ENCODE assay signal across 8 cellular contexts in genomic region chr15:43776101-43776717, GRCh38. TPM values are rescaled to one million over a fixed set of nuclear protein-coding genes. Genes with fewer than 3 reads are reported as not detected.
A peak's percentile ranks its signal among the peaks of the same experiment; 100 is the strongest.
DNase-seq lines count a peak whose midpoint lies in the region; ATAC-seq, FAIRE-seq and TF ChIP-seq lines count a peak whose summit lies in the region.

No MANE protein-coding gene starts in this region.

- BruUV-seq in endothelial cell of umbilical vein (replicated peaks; lab: Mats Ljungman, UMichigan) = no TSS peak

- POLR2A ChIA-PET in endothelial cell of umbilical vein (lab: Charles Lee) = interaction anchor here (1.5 kb wide), 1 partner anchor 24 kb away, joined by 4 read pairs; the partner anchor contains the start of gene HYPK

- H3K27ac ChIP-seq in SU-DHL-6 (ENCODE audit: low read depth, low read length) (peak overlapping the region; percentile 98), endothelial cell of umbilical vein (ENCODE audit: insufficient read depth, low read depth, low read length) (no peak overlapping the region), neural cell (ENCODE audit: low read length) (no peak overlapping the region)

- H3K27me3 ChIP-seq in BE2C (no peaks in the 10 kb centered on the region), SU-DHL-6 (ENCODE audit: low read length) (no peaks in the 10 kb centered on the region), endothelial cell of umbilical vein (ENCODE audit: control insufficient read depth in 2 of 2, insufficient read depth in 2 of 2, low read length in 2 of 2) (no peaks in the 10 kb centered on the region), neural cell (ENCODE audit: insufficient read depth, low read depth, low read length) (peaks cover 18% of the 10 kb centered on the region)

- TF ChIP-seq RAD21 in neural cell (conservative IDR thresholded peaks at IDR 0.05) = no peak

- FAIRE-seq in endothelial cell of umbilical vein (lab: Jason Lieb, UNC) = no peak

- DNase-seq in BE2C (peak; percentile 35), endothelial cell of umbilical vein (ENCODE audit: low read depth, low spot score) (no peak), SIG-M5 (lab: John Stamatoyannopoulos, UW) (no peak), HPDE6-E6E7 (ENCODE audit: extremely low spot score) (no peak)

- H3K79me2 ChIP-seq in SU-DHL-6 (ENCODE audit: insufficient read depth, low read length) (peaks cover 27% of the 10 kb centered on the region), endothelial cell of umbilical vein (ENCODE audit: control insufficient read depth, insufficient read depth, low read length) (no peaks in the 10 kb centered on the region), neural cell (replicated peaks; ENCODE audit: insufficient read depth, low read length) (no peaks in the 10 kb centered on the region)

- ATAC-seq in GM18873 (IDR thresholded peaks at IDR 0.05; ENCODE audit: low FRiP score, unreplicated experiment) (peak; percentile 67), HG03060 (IDR thresholded peaks at IDR 0.05; ENCODE audit: low read depth, unreplicated experiment) (peak; percentile 44)

- dilution Hi-C loops in endothelial cell of umbilical vein (cut with MboI; ENCODE audit: extremely low pct_ligation_motif_present, low sequenced_read_pairs) = no loop called here

- H3K36me3 ChIP-seq in BE2C (peaks cover 24% of the 10 kb centered on the region), SU-DHL-6 (ENCODE audit: low read length) (peaks cover 35% of the 10 kb centered on the region), endothelial cell of umbilical vein (ENCODE audit: control insufficient read depth in 2 of 2, extremely low read depth in 1 of 2, insufficient read depth in 2 of 2, low read length in 2 of 2) (peaks cover 16 to 19% of the 10 kb centered on the region in 2 experiments), neural cell (ENCODE audit: insufficient read depth, low read length) (no peaks in the 10 kb centered on the region)

- H3K4me2 ChIP-seq in SU-DHL-6 (ENCODE audit: low read depth, low read length, poor library complexity, severe bottlenecking) = peak overlapping the region; percentile 100
- H3K4me2 ChIP-seq in endothelial cell of umbilical vein (ENCODE audit: insufficient read depth, low read length) = peak overlapping the region; percentile 0
- no peak overlapping the region for H3K4me2 ChIP-seq in neural cell (ENCODE audit: low read length)

- no peaks in the 10 kb centered on the region for H3K9me1 ChIP-seq in endothelial cell of umbilical vein (replicated peaks; ENCODE audit: control insufficient read depth, extremely low read depth, insufficient read depth, low read length)

- intact Hi-C loops in endothelial cell of umbilical vein (cut with micrococcal nuclease) = no loop called here

- H3K9me2 ChIP-seq in SU-DHL-6 (replicated peaks; ENCODE audit: insufficient read depth, low read length) (no peaks in the 10 kb centered on the region), neural cell (ENCODE audit: insufficient read depth, low read length) (no peaks in the 10 kb centered on the region)

- no peak for TF ChIP-seq EP300 in neural cell (conservative IDR thresholded peaks at IDR 0.05; ENCODE audit: poor library complexity, severe bottlenecking)

- H3K4me1 ChIP-seq in BE2C (0 out of 2 replicates have a peak, but pooled peaks cover 3% of the 10 kb centered on the region), endothelial cell of umbilical vein (ENCODE audit: control insufficient read depth, extremely low read depth, insufficient read depth, low read length) (peaks cover 3% of the 10 kb centered on the region)

- CTCF ChIA-PET in endothelial cell of umbilical vein (lab: Charles Lee) = interaction anchor here (0.8 to 2.8 kb wide), 8 partner anchors 11 to 265 kb away, joined by 3 to 24 read pairs (median 4); partner anchors contain the start of gene SERF2

- TF ChIP-seq CTCF in BE2C (IDR thresholded peaks at IDR 0.05; ENCODE audit: low read depth, low read length) (no peak), SU-DHL-6 (IDR thresholded peaks at IDR 0.05; ENCODE audit: insufficient read depth, low read length, poor library complexity, severe bottlenecking) (no peak), endothelial cell of umbilical vein (IDR thresholded peaks at IDR 0.05; ENCODE audit: extremely low read depth in 1 of 2, insufficient read depth in 1 of 2, low read depth in 1 of 2, low read length in 2 of 2) (no peak), neural cell (IDR thresholded peaks at IDR 0.05; ENCODE audit: poor library complexity, severe bottlenecking) (no peak)

- H2AFZ ChIP-seq in SU-DHL-6 (ENCODE audit: low read depth, low read length, severe bottlenecking) (no peak overlapping the region), endothelial cell of umbilical vein (ENCODE audit: low read depth, low read length) (peak overlapping the region; percentile 25), neural cell (ENCODE audit: low read depth, low read length) (no peak overlapping the region)

- 0 out of 2 replicates have a peak, but pooled peaks cover 2% of the 10 kb centered on the region for H4K20me1 ChIP-seq in SU-DHL-6 (ENCODE audit: low read depth, low read length)
- no peaks in the 10 kb centered on the region for H4K20me1 ChIP-seq in endothelial cell of umbilical vein (replicated peaks; ENCODE audit: control insufficient read depth, extremely low read depth, insufficient read depth, low read length)
- no peaks in the 10 kb centered on the region for H4K20me1 ChIP-seq in neural cell (ENCODE audit: insufficient read depth)

- H3K4me3 ChIP-seq in BE2C (ENCODE audit: low read depth, low read length) (peak overlapping the region; percentile 72; the same call in 1 of the 2 replicates), SU-DHL-6 (ENCODE audit: insufficient read depth, low read length, poor library complexity, severe bottlenecking) (peak overlapping the region; percentile 76), endothelial cell of umbilical vein (replicated peaks in 1 of 3; ENCODE audit: insufficient read depth in 1 of 3, low read depth in 1 of 3, low read length in 3 of 3) (peak overlapping the region in 2 of 3 experiments; percentile 29 to 56), neural cell (ENCODE audit: low read length) (peak overlapping the region; percentile 57)

- H3K9me3 ChIP-seq in BE2C (no peaks in the 10 kb centered on the region), SU-DHL-6 (ENCODE audit: insufficient read depth, low read length) (no peaks in the 10 kb centered on the region), endothelial cell of umbilical vein (replicated peaks; ENCODE audit: control insufficient read depth, insufficient read depth, low read length) (no peaks in the 10 kb centered on the region), neural cell (ENCODE audit: low read length) (no peaks in the 10 kb centered on the region)

- peaks cover 80% of the 10 kb centered on the region for H3F3A ChIP-seq in SU-DHL-6 (ENCODE audit: insufficient read depth)
- H3F3A ChIP-seq in neural cell (ENCODE audit: insufficient read depth, low read length, poor library complexity, severe bottlenecking) = no peaks in the 10 kb centered on the region

- H3K9ac ChIP-seq in SU-DHL-6 (ENCODE audit: low read length) (peak overlapping the region; percentile 98), endothelial cell of umbilical vein (replicated peaks; ENCODE audit: extremely low read depth, insufficient read depth, low read length) (no peak overlapping the region), neural cell (ENCODE audit: low read length) (no peak overlapping the region)

- TF ChIP-seq POLR2A in endothelial cell of umbilical vein (IDR thresholded peaks at IDR 0.05; ENCODE audit: low read depth, low read length) = no peak

RNA-seq across cellular contexts. Expression of gene ELL3, which starts 0.6 kb away (rescaled TPM):
- 1.4 TPM for polyA plus RNA-seq in BE2C (2012; ENCODE audit: insufficient read depth, insufficient read length, low read depth)
- total RNA-seq in endothelial cell of umbilical vein = 2.4 and 3.6 TPM in 2 replicates
- polyA plus RNA-seq in endothelial cell of umbilical vein (2.9 and 3.1 TPM in 2 replicates), neural cell (2.2 TPM in 1 of 2 replicates, not detected in the other)
- 1.7 and 1.8 TPM in 2 replicates for polyA plus RNA-seq in endothelial cell of umbilical vein (2011; cell fraction: cytosol; rRNA removed)
- 4.1 and 7.0 TPM in 2 replicates for polyA plus RNA-seq in endothelial cell of umbilical vein (2011; cell fraction: nucleus; rRNA removed)
- 1.1 and 1.6 TPM in 2 replicates for polyA plus RNA-seq in endothelial cell of umbilical vein (2012)
- polyA minus RNA-seq in endothelial cell of umbilical vein (6.9 and 9.4 TPM in 2 replicates), neural cell (not detected in 2 replicates)
- polyA minus RNA-seq in endothelial cell of umbilical vein (2011; cell fraction: cytosol; rRNA and poly(A)+ RNA removed) = 3.9 TPM
- 1.8 and 2.7 TPM in 2 replicates for polyA minus RNA-seq in endothelial cell of umbilical vein (2011; cell fraction: nucleus; rRNA and poly(A)+ RNA removed)

RNA-seq across cellular contexts. Expression of gene SERF2, which starts 15.9 kb away (rescaled TPM):
- 2,082 TPM for polyA plus RNA-seq in BE2C (2012; ENCODE audit: insufficient read depth, insufficient read length, low read depth)
- total RNA-seq in endothelial cell of umbilical vein = 897 and 970 TPM in 2 replicates
- polyA plus RNA-seq in endothelial cell of umbilical vein (1,481 and 1,573 TPM in 2 replicates), neural cell (548 and 726 TPM in 2 replicates)
- polyA plus RNA-seq in endothelial cell of umbilical vein (2011; cell fraction: cytosol; rRNA removed) = 2,189 and 2,672 TPM in 2 replicates
- polyA plus RNA-seq in endothelial cell of umbilical vein (2011; cell fraction: nucleus; rRNA removed) = 661 and 734 TPM in 2 replicates
- 889 and 1,037 TPM in 2 replicates for polyA plus RNA-seq in endothelial cell of umbilical vein (2012)
- polyA minus RNA-seq in endothelial cell of umbilical vein (468 and 471 TPM in 2 replicates), neural cell (89.9 and 113 TPM in 2 replicates)
- polyA minus RNA-seq in endothelial cell of umbilical vein (2011; cell fraction: cytosol; rRNA and poly(A)+ RNA removed) = 249 TPM
- 84.4 and 109 TPM in 2 replicates for polyA minus RNA-seq in endothelial cell of umbilical vein (2011; cell fraction: nucleus; rRNA and poly(A)+ RNA removed)

RNA-seq across cellular contexts. Expression of gene SERINC4, which starts 23.8 kb away (rescaled TPM):
- 0.62 TPM for polyA plus RNA-seq in BE2C (2012; ENCODE audit: insufficient read depth, insufficient read length, low read depth)
- 0.12 TPM in 1 of 2 replicates, not detected in the other for total RNA-seq in endothelial cell of umbilical vein
- 0.05 TPM in 1 of 2 replicates, not detected in the other for polyA plus RNA-seq in endothelial cell of umbilical vein
- polyA plus RNA-seq in endothelial cell of umbilical vein (2011; cell fraction: cytosol; rRNA removed) = 0.03 TPM in 1 of 2 replicates, not detected in the other
- polyA plus RNA-seq in endothelial cell of umbilical vein (2011; cell fraction: nucleus; rRNA removed) = 0.13 and 0.24 TPM in 2 replicates
- not detected in 2 replicates for polyA plus RNA-seq in endothelial cell of umbilical vein (2012)
- 0.29 TPM in 1 of 2 replicates, not detected in the other for polyA minus RNA-seq in endothelial cell of umbilical vein
- polyA minus RNA-seq in endothelial cell of umbilical vein (2011; cell fraction: cytosol; rRNA and poly(A)+ RNA removed) = not detected
- 0.48 TPM in 1 of 2 replicates, not detected in the other for polyA minus RNA-seq in endothelial cell of umbilical vein (2011; cell fraction: nucleus; rRNA and poly(A)+ RNA removed)
- 0.38 and 0.47 TPM in 2 replicates for polyA plus RNA-seq in neural cell
- not detected in 2 replicates for polyA minus RNA-seq in neural cell

RNA-seq across cellular contexts. Expression of gene HYPK, which starts 24.2 kb away (rescaled TPM):
- polyA plus RNA-seq in BE2C (2012; ENCODE audit: insufficient read depth, insufficient read length, low read depth) = 604 TPM
- 17.8 and 19.7 TPM in 2 replicates for total RNA-seq in endothelial cell of umbilical vein
- polyA plus RNA-seq in endothelial cell of umbilical vein = 3.6 and 5.2 TPM in 2 replicates
- 3.6 and 3.7 TPM in 2 replicates for polyA plus RNA-seq in endothelial cell of umbilical vein (2011; cell fraction: cytosol; rRNA removed)
- polyA plus RNA-seq in endothelial cell of umbilical vein (2011; cell fraction: nucleus; rRNA removed) = 16.0 and 18.6 TPM in 2 replicates
- polyA plus RNA-seq in endothelial cell of umbilical vein (2012) = 2.8 and 5.2 TPM in 2 replicates
- 5.0 and 11.6 TPM in 2 replicates for polyA minus RNA-seq in endothelial cell of umbilical vein
- polyA minus RNA-seq in endothelial cell of umbilical vein (2011; cell fraction: cytosol; rRNA and poly(A)+ RNA removed) = 28.8 TPM
- 11.1 and 15.1 TPM in 2 replicates for polyA minus RNA-seq in endothelial cell of umbilical vein (2011; cell fraction: nucleus; rRNA and poly(A)+ RNA removed)
- 4.4 and 5.0 TPM in 2 replicates for polyA plus RNA-seq in neural cell
- 9.6 and 11.7 TPM in 2 replicates for polyA minus RNA-seq in neural cell

RNA-seq across cellular contexts. Expression of gene PDIA3, which starts 30.0 kb away (rescaled TPM):
- 709 TPM for polyA plus RNA-seq in BE2C (2012; ENCODE audit: insufficient read depth, insufficient read length, low read depth)
- 757 and 857 TPM in 2 replicates for total RNA-seq in endothelial cell of umbilical vein
- 115 and 140 TPM in 2 replicates for polyA plus RNA-seq in endothelial cell of umbilical vein
- polyA plus RNA-seq in endothelial cell of umbilical vein (2011; cell fraction: cytosol; rRNA removed) = 269 and 285 TPM in 2 replicates
- polyA plus RNA-seq in endothelial cell of umbilical vein (2011; cell fraction: nucleus; rRNA removed) = 234 and 279 TPM in 2 replicates
- polyA plus RNA-seq in endothelial cell of umbilical vein (2012) = 641 and 690 TPM in 2 replicates
- 77.7 and 99.2 TPM in 2 replicates for polyA minus RNA-seq in endothelial cell of umbilical vein
- polyA minus RNA-seq in endothelial cell of umbilical vein (2011; cell fraction: cytosol; rRNA and poly(A)+ RNA removed) = 100 TPM
- polyA minus RNA-seq in endothelial cell of umbilical vein (2011; cell fraction: nucleus; rRNA and poly(A)+ RNA removed) = 46.9 and 89.9 TPM in 2 replicates
- polyA plus RNA-seq in neural cell = 133 and 136 TPM in 2 replicates
- 65.7 and 81.3 TPM in 2 replicates for polyA minus RNA-seq in neural cell
